In genomic region chr7:24025765-24026164, GRCh38 we compare ENCODE assay signal across 24 cellular contexts.
"Had no signal": no experiment of that assay in that cellular context is flagged by ENCODE, and none has a peak within 500 bp of the region (broad histone marks: within the 10 kb centered on the region; RNA-seq: fewer than 3 reads in every experiment).

No MANE protein-coding gene starts in this region.

- H3K4me3 Mint-ChIP-seq: activated naive CD4-positive, alpha-beta T cell treated with anti-CD3 and anti-CD28 coated beads for 36 hours; activated naive CD8-positive, alpha-beta T cell treated with anti-CD3 and anti-CD28 coated beads for 36 hours; activated T-helper 1 cell treated with anti-CD3 and anti-CD28 coated beads, Interleukin-12 subunit alpha, Interleukin-12 subunit beta, Interleukin-2, Interleukin-4 antibody, amounts not matched to agents 30 ng/mL and 10 ng/mL and 1 ng/mL, durations not matched to agents 14 hours and 24 hours and 36 hours; nephron; T-helper 2 cell treated with Interferon-gamma antibody and Interleukin-4, amounts not matched to agents 5 μg/mL and 100 μg/mL, for 36 hours had no signal

- H3K27ac Mint-ChIP-seq: activated naive CD4-positive, alpha-beta T cell treated with anti-CD3 and anti-CD28 coated beads for 36 hours; activated naive CD8-positive, alpha-beta T cell treated with anti-CD3 and anti-CD28 coated beads for 36 hours; activated T-helper 1 cell treated with anti-CD3 and anti-CD28 coated beads, Interleukin-12 subunit alpha, Interleukin-12 subunit beta, Interleukin-2, Interleukin-4 antibody, amounts not matched to agents 30 ng/mL and 10 ng/mL and 1 ng/mL, durations not matched to agents 14 hours and 24 hours and 36 hours; nephron; T-helper 2 cell treated with Interferon-gamma antibody and Interleukin-4, amounts not matched to agents 5 μg/mL and 100 μg/mL, for 36 hours had no signal

- H3K4me1 ChIP-seq: adrenal gland, body of pancreas, pancreas, psoas muscle, sigmoid colon, tibial nerve had no signal

- H3K27ac ChIP-seq: adrenal gland, body of pancreas, pancreas, psoas muscle, sigmoid colon, tibial nerve had no signal

- H3K9me3 Mint-ChIP-seq: activated naive CD4-positive, alpha-beta T cell treated with anti-CD3 and anti-CD28 coated beads for 36 hours; activated naive CD8-positive, alpha-beta T cell treated with anti-CD3 and anti-CD28 coated beads for 36 hours; activated T-helper 1 cell treated with anti-CD3 and anti-CD28 coated beads, Interleukin-12 subunit alpha, Interleukin-12 subunit beta, Interleukin-2, Interleukin-4 antibody, amounts not matched to agents 30 ng/mL and 10 ng/mL and 1 ng/mL, durations not matched to agents 14 hours and 24 hours and 36 hours; nephron; T-helper 2 cell treated with Interferon-gamma antibody and Interleukin-4, amounts not matched to agents 5 μg/mL and 100 μg/mL, for 36 hours had no signal

- H3K4me3 ChIP-seq: adrenal gland, body of pancreas, pancreas, psoas muscle, sigmoid colon, smooth muscle cell, tibial nerve had no signal

- ATAC-seq: body of pancreas, left colon, pancreas, psoas muscle had no signal

- H3K4me1 Mint-ChIP-seq: activated naive CD8-positive, alpha-beta T cell treated with anti-CD3 and anti-CD28 coated beads for 36 hours had no signal

- H3K27me3 ChIP-seq: adrenal gland, body of pancreas, pancreas, sigmoid colon, tibial nerve had no signal

- H3K36me3 ChIP-seq: adrenal gland, pancreas, sigmoid colon, tibial nerve had no signal

- H3K9me3 ChIP-seq: adrenal gland, body of pancreas, pancreas, psoas muscle, sigmoid colon, tibial nerve had no signal

- DNase-seq: activated CD4-positive, alpha-beta T cell treated with anti-CD3 and anti-CD28 coated beads for 4 hours; activated CD4-positive, alpha-beta T cell treated with anti-CD3 and anti-CD28 coated beads, Interleukin-2, amount 50 U/mL, for 48 hours; activated CD8-positive, alpha-beta memory T cell treated with anti-CD3 and anti-CD28 coated beads for 24 hours; activated effector memory CD4-positive, alpha-beta T cell treated with anti-CD3 and anti-CD28 coated beads, Interleukin-2, amount 50 U/mL, for 16 hours; activated naive CD4-positive, alpha-beta T cell treated with anti-CD3 and anti-CD28 coated beads for 36 hours; activated naive CD8-positive, alpha-beta T cell treated with anti-CD3 and anti-CD28 coated beads for 36 hours; adrenal gland; aorta; body of pancreas; effector CD8-positive, alpha-beta T cell; kidney; left colon; pancreas; psoas muscle; sigmoid colon; stimulated activated CD4-positive, alpha-beta T cell treated with anti-CD3 and anti-CD28 coated beads, Interleukin-1b, Interleukin-23, amount 100 ng/mL, for 48 hours; stimulated activated CD4-positive, alpha-beta T cell treated with anti-CD3 and anti-CD28 coated beads, Interleukin-4, amount 100 ng/mL, for 4 hours; stimulated activated naive CD4-positive, alpha-beta T cell treated with Interleukin-2 at 50 U/mL for 16 hours; T-helper 1 cell had no signal

- H3K36me3 Mint-ChIP-seq: activated naive CD8-positive, alpha-beta T cell treated with anti-CD3 and anti-CD28 coated beads for 36 hours had no signal
